ENCODE assay signal across 19 cellular contexts in the genomic region with DNA sequence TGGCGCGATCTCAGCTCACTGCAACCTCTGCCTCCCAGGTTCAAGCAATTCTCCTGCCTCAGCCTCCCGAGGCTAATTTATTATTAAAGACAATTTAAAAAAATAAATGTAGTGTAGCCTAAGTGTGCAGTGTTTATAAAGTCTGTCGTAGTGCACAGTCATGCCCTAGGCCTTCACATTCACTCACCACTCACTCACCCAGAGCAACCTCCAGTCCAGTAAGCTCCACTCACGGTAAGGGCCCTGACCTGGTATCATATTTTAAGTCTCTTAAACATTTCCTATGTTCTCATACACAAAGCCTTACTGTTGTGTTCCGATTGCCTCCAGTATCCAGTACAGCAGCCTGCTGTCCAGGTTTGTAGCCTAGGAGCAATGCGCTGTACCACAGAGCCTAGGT.
"Had no signal": no experiment of that assay in that cellular context is flagged by ENCODE, and none has a peak within 500 bp of the region (broad histone marks: within the 10 kb centered on the region; RNA-seq: fewer than 3 reads in every experiment).

No MANE protein-coding gene starts in this region.

- H3K4me3 Mint-ChIP-seq: activated naive CD4-positive, alpha-beta T cell treated with anti-CD3 and anti-CD28 coated beads for 36 hours; immature natural killer cell had no signal

- H3K9me3 ChIP-seq: pancreas, testis, upper lobe of left lung had no signal

- ATAC-seq: pancreas had no signal

- H3K4me1 Mint-ChIP-seq: immature natural killer cell had no signal

- H3K36me3 Mint-ChIP-seq: immature natural killer cell had no signal

- DNase-seq: activated CD4-positive, alpha-beta T cell treated with anti-CD3 and anti-CD28 coated beads, Interleukin-2, amount 50 U/mL, for 4 hours; activated CD4-positive, CD25-positive, alpha-beta regulatory T cell treated with anti-CD3 and anti-CD28 coated beads, Interleukin-2, amount 50 U/mL, for 72 hours; activated naive CD4-positive, alpha-beta T cell treated with anti-CD3 and anti-CD28 coated beads for 36 hours; activated T-cell treated with anti-CD3 and anti-CD28 coated beads for 4 hours; erythroblast; foreskin melanocyte; head of caudate nucleus; immature natural killer cell; midbrain; pancreas; sigmoid colon; stimulated activated CD4-positive, alpha-beta T cell treated with anti-CD3 and anti-CD28 coated beads, Interleukin-12 subunit alpha, Interleukin-12 subunit beta, amount 100 ng/mL, for 4 hours; stimulated activated CD4-positive, alpha-beta T cell treated with anti-CD3 and anti-CD28 coated beads, Interleukin-2, amount 100 ng/mL, for 24 hours; stomach; T-helper 9 cell; testis; upper lobe of left lung had no signal

- H3K36me3 ChIP-seq: pancreas, sigmoid colon, stomach, upper lobe of left lung had no signal

- H3K27me3 ChIP-seq: pancreas, sigmoid colon, testis, upper lobe of left lung had no signal

- H3K27ac Mint-ChIP-seq: activated naive CD4-positive, alpha-beta T cell treated with anti-CD3 and anti-CD28 coated beads for 36 hours; immature natural killer cell had no signal

- FAIRE-seq: colon, pancreas had no signal

- H3K4me1 ChIP-seq: pancreas, sigmoid colon, stomach, testis, upper lobe of left lung had no signal

- H3K4me3 ChIP-seq: lung, pancreas, sigmoid colon, stomach, testis, upper lobe of left lung had no signal

- H3K27ac ChIP-seq: pancreas, sigmoid colon, stomach, testis, upper lobe of left lung had no signal
